ENCODE assay signal across 18 cellular contexts in the genomic region with DNA sequence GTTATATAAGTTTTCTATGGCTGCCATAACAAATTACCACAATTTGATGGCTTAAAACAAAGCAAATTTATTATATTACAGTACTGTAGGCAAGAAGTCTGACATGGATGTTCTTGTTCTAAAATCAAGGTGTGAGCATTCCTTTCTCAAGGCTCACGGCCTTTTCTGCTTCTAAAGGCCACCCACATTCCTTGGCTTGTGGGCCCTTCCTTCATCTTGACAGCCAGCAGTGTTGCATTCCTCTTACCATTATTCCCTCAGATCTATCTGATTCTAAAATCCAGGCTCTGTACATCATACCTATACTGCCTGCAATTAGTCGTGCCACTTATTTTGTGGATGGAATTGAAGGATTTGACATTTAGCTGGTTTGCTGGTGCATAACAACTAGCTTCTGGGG. TPM values are rescaled to one million over a fixed set of nuclear protein-coding genes. Genes with fewer than 3 reads are reported as not detected.
A peak's percentile ranks its signal among the peaks of the same experiment; 100 is the strongest.
DNase-seq lines count a peak whose midpoint lies in the region; ATAC-seq, FAIRE-seq and TF ChIP-seq lines count a peak whose summit lies in the region.
"Had no signal": no experiment of that assay in that cellular context is flagged by ENCODE, and none has a peak within 500 bp of the region (broad histone marks: within the 10 kb centered on the region; RNA-seq: fewer than 3 reads in every experiment).

No MANE protein-coding gene starts in this region.

- H3K27ac Mint-ChIP-seq in osteocyte (ENCODE audit: unreplicated experiment) (peak overlapping the region; percentile 94), type B pancreatic cell (peak overlapping the region; percentile 87)
- H3K27ac Mint-ChIP-seq: CD4-positive, alpha-beta memory T cell; HFFc6 had no signal

- in situ Hi-C loops in K562 (cut with MboI) = no loop called here

- no peak for TF ChIP-seq POLR2A in K562 (conservative IDR thresholded peaks at IDR 0.05)

- no TSS peak for BruUV-seq in K562 (replicated peaks; lab: Mats Ljungman, UMichigan)

- no peaks in the 10 kb centered on the region for H4K20me1 ChIP-seq in K562 (replicated peaks; ENCODE audit: control insufficient read depth, insufficient read depth, low read length)

- H3K36me3 Mint-ChIP-seq in osteocyte (ENCODE audit: unreplicated experiment) (no peaks in the 10 kb centered on the region), type B pancreatic cell (no peaks in the 10 kb centered on the region)
- H3K36me3 Mint-ChIP-seq: CD4-positive, alpha-beta memory T cell had no signal

- peaks cover 0 to 11% of the 10 kb centered on the region in 2 experiments; a peak in 3 of 5 replicates for H3K4me1 ChIP-seq in K562 (replicated peaks in 1 of 2; ENCODE audit: control insufficient read depth in 2 of 2, insufficient read depth in 2 of 2, low read length in 2 of 2)
- H3K4me1 ChIP-seq: HAP-1 had no signal

- H3K79me2 ChIP-seq in K562 (ENCODE audit: control insufficient read depth, insufficient read depth, low read length) = no peaks in the 10 kb centered on the region

- H3K4me1 Mint-ChIP-seq in osteocyte (ENCODE audit: unreplicated experiment) (peaks cover 8% of the 10 kb centered on the region), type B pancreatic cell (ENCODE audit: unreplicated experiment) (peaks cover 10% of the 10 kb centered on the region)
- H3K4me1 Mint-ChIP-seq: CD4-positive, alpha-beta memory T cell had no signal

- H3K36me3 ChIP-seq in WERI-Rb-1 (no peaks in the 10 kb centered on the region), K562 (ENCODE audit: control insufficient read depth, insufficient read depth, low read length) (no peaks in the 10 kb centered on the region)
- H3K36me3 ChIP-seq: HAP-1 had no signal

- H3K27ac ChIP-seq in WERI-Rb-1 = peak overlapping the region; percentile 88
- H3K27ac ChIP-seq in K562 (ENCODE audit: extremely low read depth, low read depth, low read length) = no peak overlapping the region

- H3K9me3 Mint-ChIP-seq in osteocyte (ENCODE audit: unreplicated experiment) = no peaks in the 10 kb centered on the region
- H3K9me3 Mint-ChIP-seq in type B pancreatic cell = no peaks in the 10 kb centered on the region
- H3K9me3 Mint-ChIP-seq: HFFc6 had no signal

- H3K4me3 ChIP-seq in WERI-Rb-1 (ENCODE audit: low read depth, low read length) (no peak overlapping the region), K562 (no peak overlapping the region)
- H3K4me3 ChIP-seq: HAP-1 had no signal

- POLR2A ChIA-PET in K562 (lab: Yijun Ruan, JAX) = interaction anchor here (1.6 kb wide), 1 partner anchor 9 kb away, joined by 3 read pairs; no protein-coding TSS in a partner anchor

- H3K27me3 Mint-ChIP-seq in osteocyte (ENCODE audit: unreplicated experiment) (peaks cover 9% of the 10 kb centered on the region), type B pancreatic cell (no peaks in the 10 kb centered on the region)

- TF ChIP-seq RAD21 in K562 (CRISPR knock-in tag; conservative IDR thresholded peaks at IDR 0.05 in 1 of 2, IDR thresholded peaks at IDR 0.05 in 1 of 2) = no peak

- no peak for ATAC-seq in K562

- H2AFZ ChIP-seq in K562 (ENCODE audit: low read depth, low read length) = no peak overlapping the region

- peaks cover 16% of the 10 kb centered on the region for H3K9me3 ChIP-seq in WERI-Rb-1 (ENCODE audit: severe bottlenecking)
- H3K9me3 ChIP-seq in K562 (replicated peaks; ENCODE audit: control insufficient read depth, insufficient read depth, low read depth, low read length) = no peaks in the 10 kb centered on the region; the same call in 1 of the 2 replicates
- H3K9me3 ChIP-seq: HAP-1 had no signal

- no peak for DNase-seq in WERI-Rb-1
- DNase-seq in K562 (ENCODE audit: extremely low read depth in 1 of 4, low spot score in 3 of 4) = no peak
- DNase-seq in osteocyte (ENCODE audit: extremely low spot score, unreplicated experiment) = no peak
- no peak for DNase-seq in type B pancreatic cell (ENCODE audit: extremely low spot score, unreplicated experiment)
- DNase-seq in OCI-M1 (lab: John Stamatoyannopoulos, UW) = no peak
- no peak for DNase-seq in ecto neural progenitor cell (ENCODE audit: low spot score)
- DNase-seq: C1 segment of cervical spinal cord; Calu3; CD4-positive, alpha-beta memory T cell; COR-L47; DMS79 treated with DMSO at 0.1 percent for 48 hours; GF-D8; GOT3 had no signal

- no peak for TF ChIP-seq EP300 in K562 (IDR thresholded peaks at IDR 0.05; ENCODE audit: low read length)

- FAIRE-seq in K562 (lab: Jason Lieb, UNC) = no peak
- FAIRE-seq: GM12891, GM18507, H54 had no signal

- H3K4me2 ChIP-seq in K562 (ENCODE audit: insufficient read depth, low read length) = no peak overlapping the region

- whole genome bisulfite sequencing in K562 (ENCODE audit: insufficient coverage, low coverage, missing lambda C conversion rate) = 18% methylated on average over 2 of the region's 2 CpGs

- H3K4me3 Mint-ChIP-seq in osteocyte (ENCODE audit: unreplicated experiment) (no peak overlapping the region), type B pancreatic cell (no peak overlapping the region)
- H3K4me3 Mint-ChIP-seq: CD4-positive, alpha-beta memory T cell; HFFc6 had no signal

- H3K9ac ChIP-seq in K562 (ENCODE audit: insufficient read depth in 1 of 2, low read depth in 2 of 2, low read length in 2 of 2) = no peak overlapping the region

- CTCF ChIA-PET in K562 (lab: Yijun Ruan, JAX; ENCODE audit: low intra/inter-chr PET ratio) = no interaction called here

- no peaks in the 10 kb centered on the region for H3K9me1 ChIP-seq in K562 (ENCODE audit: control insufficient read depth, insufficient read depth, low read length)

- H3K27me3 ChIP-seq in WERI-Rb-1 (ENCODE audit: insufficient read depth, low read depth, severe bottlenecking) (no peaks in the 10 kb centered on the region), K562 (ENCODE audit: control insufficient read depth in 2 of 2, insufficient read depth in 2 of 2, low read length in 2 of 2) (no peaks in the 10 kb centered on the region)

- intact Hi-C loops in K562 (cut with micrococcal nuclease) = no loop called here

- TF ChIP-seq CTCF in WERI-Rb-1 (IDR thresholded peaks at IDR 0.05; ENCODE audit: low read depth, low read length) = no peak
- no peak for TF ChIP-seq CTCF in K562 (IDR thresholded peaks at IDR 0.05 in 2 of 3, conservative IDR thresholded peaks at IDR 0.05 in 1 of 3; ENCODE audit: insufficient read depth in 2 of 3, low read depth in 1 of 3, low read length in 3 of 3)
- no peak for TF ChIP-seq CTCF in osteocyte (IDR thresholded peaks at IDR 0.05)
- no peak for TF ChIP-seq CTCF in type B pancreatic cell (conservative IDR thresholded peaks at IDR 0.05)

TF ChIP-seq in K562, 482 proteins besides CTCF, POLR2A, EP300 and RAD21:
- peak; percentile 29 for TF ChIP-seq RBM25 (IDR thresholded peaks at IDR 0.05; ENCODE audit: low read depth, low read length, severe bottlenecking)
- TF ChIP-seq POLR3A (IDR thresholded peaks at IDR 0.05; ENCODE audit: borderline replicate concordance, extremely low read depth, insufficient read depth, insufficient read length) = no peak

RNA-seq across cellular contexts. Expression of a gene that starts 3.6 kb away (rescaled TPM):
- 4.9 and 7.0 TPM in 2 replicates for total RNA-seq in K562 (2011; cell fraction: chromatin; rRNA removed; ENCODE audit: low replicate concordance)
- total RNA-seq in K562 (2011; cell fraction: nucleolus; rRNA removed) = 9.5 and 11.5 TPM in 2 replicates
- 9.8 and 14.6 TPM in 2 replicates for total RNA-seq in K562 (2011; cell fraction: nucleoplasm; rRNA removed)
- total RNA-seq in K562 (2014; rRNA removed) = 5.9 and 6.6 TPM in 2 replicates
- 3.2 and 3.7 TPM in 2 replicates for total RNA-seq in K562 (2014; rRNA removed; fragmentation: Illumina TruSeq; extraction: Trizol)
- 5.4 and 6.2 TPM in 2 replicates for total RNA-seq in K562 (2015; rRNA removed; fragmentation: Illumina TruSeq; extraction: Trizol)
- total RNA-seq in K562 (2021) = 4.5 and 5.3 TPM in 2 replicates
- 8.8 and 11.8 TPM in 2 replicates for polyA plus RNA-seq in K562 (2011; rRNA removed)
- 8.1 and 9.4 TPM in 2 replicates for polyA plus RNA-seq in K562 (2011; cell fraction: cytosol; rRNA removed)
- 19.5 and 25.3 TPM in 2 replicates for polyA plus RNA-seq in K562 (2011; cell fraction: nucleus; rRNA removed)
- polyA plus RNA-seq in K562 (2012) = 1.7 and 5.6 TPM in 2 replicates
- polyA plus RNA-seq in K562 (2014; fragmentation: Illumina TruSeq; extraction: Trizol) = 5.3 and 6.6 TPM in 2 replicates
- polyA plus RNA-seq in K562 (2014; fragmentation: Nextera tagmentation; extraction: Ambion mirVana) = 1 to 10 TPM; 3.4 to 4.1 TPM
- polyA plus RNA-seq in K562 (2014; rRNA removed) = 16.8 and 17.5 TPM in 2 replicates
- 3.4 and 4.2 TPM in 2 replicates for polyA minus RNA-seq in K562 (2011; rRNA and poly(A)+ RNA removed)
- not detected in 2 replicates for polyA minus RNA-seq in K562 (2011; cell fraction: cytosol; rRNA and poly(A)+ RNA removed)
- polyA minus RNA-seq in K562 (2011; cell fraction: nucleus; rRNA and poly(A)+ RNA removed) = 3.1 and 8.7 TPM in 2 replicates
- 3.8 and 4.6 TPM in 2 replicates for total RNA-seq in osteocyte
- total RNA-seq in type B pancreatic cell (ENCODE audit: low replicate concordance) = 5.7 and 7.4 TPM in 2 replicates

RNA-seq across cellular contexts. Expression of a gene that starts 17.7 kb away (rescaled TPM):
- total RNA-seq in K562 (2011; cell fraction: chromatin; rRNA removed; ENCODE audit: low replicate concordance) = 1.8 and 8.7 TPM in 2 replicates
- total RNA-seq in K562 (2011; cell fraction: nucleolus; rRNA removed) = 21.3 and 27.3 TPM in 2 replicates
- total RNA-seq in K562 (2011; cell fraction: nucleoplasm; rRNA removed) = 9.3 and 10.3 TPM in 2 replicates
- total RNA-seq in K562 (2014; rRNA removed) (94.0 and 111 TPM in 2 replicates), K562 (2014; rRNA removed; fragmentation: Illumina TruSeq; extraction: Trizol) (0.47 TPM in 1 of 2 replicates, not detected in the other), K562 (2015; rRNA removed; fragmentation: Illumina TruSeq; extraction: Trizol) (17.0 and 20.2 TPM in 2 replicates), K562 (2021) (74.2 and 80.8 TPM in 2 replicates), osteocyte (80.2 and 81.4 TPM in 2 replicates), type B pancreatic cell (ENCODE audit: low replicate concordance) (71.6 and 76.3 TPM in 2 replicates)
- polyA plus RNA-seq in K562 (2011; rRNA removed) (5.8 and 7.5 TPM in 2 replicates), K562 (2014; fragmentation: Illumina TruSeq; extraction: Trizol) (1.2 and 13.9 TPM in 2 replicates), K562 (2014; fragmentation: Nextera tagmentation; extraction: Ambion mirVana) (under 1 TPM; 0.08 to 0.11 TPM), K562 (2014; rRNA removed) (46.5 and 51.2 TPM in 2 replicates)
- 17.0 and 80.2 TPM in 2 replicates for polyA plus RNA-seq in K562 (2011; cell fraction: cytosol; rRNA removed)
- 13.4 and 25.4 TPM in 2 replicates for polyA plus RNA-seq in K562 (2011; cell fraction: nucleus; rRNA removed)
- polyA plus RNA-seq in K562 (2012) = 25.0 and 56.6 TPM in 2 replicates
- 0.99 and 1.6 TPM in 2 replicates for polyA minus RNA-seq in K562 (2011; rRNA and poly(A)+ RNA removed)
- polyA minus RNA-seq in K562 (2011; cell fraction: cytosol; rRNA and poly(A)+ RNA removed) = 9.5 and 16.5 TPM in 2 replicates
- 13.5 and 15.0 TPM in 2 replicates for polyA minus RNA-seq in K562 (2011; cell fraction: nucleus; rRNA and poly(A)+ RNA removed)
